Comparison of ENCODE assay signal across 23 cellular contexts in the genomic region with DNA sequence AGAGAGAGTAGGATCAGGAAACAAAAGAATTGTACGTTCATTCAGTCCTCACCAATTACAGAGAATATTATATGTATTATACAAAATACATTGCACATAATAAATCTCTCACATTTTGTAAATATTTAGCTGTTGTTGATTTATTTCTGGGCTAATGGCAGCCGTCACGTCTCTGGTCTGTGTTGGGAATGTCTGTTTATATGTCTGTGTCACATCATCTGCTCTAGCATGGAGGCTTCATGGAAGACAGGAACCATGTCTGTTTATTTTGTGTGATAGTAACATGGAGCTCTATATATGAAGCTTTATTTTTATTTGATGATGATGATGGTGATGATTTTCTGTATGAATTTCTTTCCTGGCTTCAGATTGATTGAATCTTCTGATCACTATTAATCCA.
"Had no signal": no experiment of that assay in that cellular context is flagged by ENCODE, and none has a peak within 500 bp of the region (broad histone marks: within the 10 kb centered on the region; RNA-seq: fewer than 3 reads in every experiment).

No MANE protein-coding gene starts in this region.

- H3K27me3 ChIP-seq: MG63, SJSA1 had no signal

- H3K4me3 ChIP-seq: MG63, SJSA1, SK-N-MC had no signal

- DNase-seq: IMR-90, Karpas-422, KG1, MG63, NCI-H1105, NCI-H1436 treated with DMSO at 0.1 percent for 48 hours, NCI-H1694, NCI-H187 treated with DMSO at 0.1 percent for 48 hours, NCI-H2081, NCI-H2107, NCI-H226, NCI-H446, NCI-H510A, NCI-H524 treated with DMSO at 0.1 percent for 48 hours, NCI-H69, NCI-H774, Right ventricle myocardium superior, RPMI8226, SIG-M5 had no signal

- H3K27ac ChIP-seq: SJSA1, SK-N-MC had no signal

- H3K9me3 ChIP-seq: MG63, SJSA1 had no signal

- FAIRE-seq: HepG2, RCC 7860 had no signal

- ATAC-seq: HepG2 had no signal

- H3K36me3 ChIP-seq: MG63, SJSA1 had no signal
